9 cellular contexts compared by ENCODE assay signal in genomic region chr1:47725732-47726495, GRCh38.
DNase-seq lines count a peak whose midpoint lies in the region; ATAC-seq, FAIRE-seq and TF ChIP-seq lines count a peak whose summit lies in the region.
"Had no signal": no experiment of that assay in that cellular context is flagged by ENCODE, and none has a peak within 500 bp of the region (broad histone marks: within the 10 kb centered on the region; RNA-seq: fewer than 3 reads in every experiment).

No MANE protein-coding gene starts in this region.

- no peak for TF ChIP-seq EP300 in tibial nerve (IDR thresholded peaks at IDR 0.05)

- no peaks in the 10 kb centered on the region for H3K4me1 ChIP-seq in DOHH2 (ENCODE audit: control insufficient read depth, low read length)
- peaks cover 0 to 7% (median 4%) of the 10 kb centered on the region in 3 donors for H3K4me1 ChIP-seq in pancreas
- peaks cover 0 to 18% (median 11%) of the 10 kb centered on the region in 4 donors for H3K4me1 ChIP-seq in tibial nerve

- no peak overlapping the region for H3K4me2 ChIP-seq in DOHH2 (ENCODE audit: low read length)

- H4K20me1 ChIP-seq in DOHH2 (ENCODE audit: control insufficient read depth, insufficient read depth, low read depth, low read length): no peaks in the 10 kb centered on the region

- ATAC-seq in GM21786 (IDR thresholded peaks at IDR 0.05; ENCODE audit: unreplicated experiment): peak; percentile 93
- ATAC-seq in pancreas: peak; percentile 88 to 96 (median 94)

- H3K27me3 ChIP-seq in DOHH2 (ENCODE audit: control insufficient read depth, low read length): peaks cover 25% of the 10 kb centered on the region
- peaks cover 0 to 3% (median 0%) of the 10 kb centered on the region in 4 donors for H3K27me3 ChIP-seq in pancreas
- H3K27me3 ChIP-seq in tibial nerve: peaks cover 0 to 34% of the 10 kb centered on the region in 2 donors

- H3K9me3 ChIP-seq in DOHH2 (ENCODE audit: control insufficient read depth, insufficient read depth, low read length): no peaks in the 10 kb centered on the region
- H3K9me3 ChIP-seq in pancreas: no peaks in the 10 kb centered on the region
- H3K9me3 ChIP-seq in tibial nerve: no peaks in the 10 kb centered on the region

- no peaks in the 10 kb centered on the region for H3K79me2 ChIP-seq in DOHH2 (ENCODE audit: control insufficient read depth, low read length)

- no peaks in the 10 kb centered on the region for H3F3A ChIP-seq in DOHH2 (ENCODE audit: control insufficient read depth, insufficient read depth)

- H3K36me3 ChIP-seq in DOHH2 (ENCODE audit: control insufficient read depth, low read length): no peaks in the 10 kb centered on the region
- H3K36me3 ChIP-seq in pancreas: no peaks in the 10 kb centered on the region
- H3K36me3 ChIP-seq in tibial nerve: no peaks in the 10 kb centered on the region

- WGBS in pancreas, 2 donors: 6 to 7% methylated on average over 25 of the region's 25 CpGs
- 10 to 11% methylated on average over 25 of the region's 25 CpGs for WGBS in tibial nerve, 2 donors

- DNase-seq in Jurkat, Clone E6-1 (ENCODE audit: low read depth, low spot score): peak; percentile 47
- DNase-seq in RCC 7860 (ENCODE audit: low spot score) (peak; percentile 45), globus pallidus (ENCODE audit: low spot score) (peak; percentile 66), pancreas (peak; percentile 56 to 86 (median 77)), tibial nerve (ENCODE audit: low spot score in 2 of 2) (peak; percentile 72 to 90)
- peak in 3 of 4 experiments; percentile 19 to 46 (median 28) for DNase-seq in activated naive CD4-positive, alpha-beta T cell (lab: John Stamatoyannopoulos, UW)

- intact Hi-C loops in pancreas (cut with DNase I): loop anchor here in 1 of 3 donors (5.0 to 10.0 kb wide), 2 partner anchors 294 to 541 kb away; no protein-coding TSS in a partner anchor

- peak; percentile 83 for TF ChIP-seq CTCF in DOHH2 (IDR thresholded peaks at IDR 0.05; ENCODE audit: low read depth, low read length, poor library complexity, severe bottlenecking)
- peak; percentile 77 to 91 (median 83) for TF ChIP-seq CTCF in pancreas (IDR thresholded peaks at IDR 0.05)
- peak; percentile 81 to 91 (median 89) for TF ChIP-seq CTCF in tibial nerve (IDR thresholded peaks at IDR 0.05)

- TF ChIP-seq POLR2A in tibial nerve (IDR thresholded peaks at IDR 0.05): no peak

- FAIRE-seq in RCC 7860 (lab: Jason Lieb, UNC) (peak; percentile 57), pancreas (lab: Jason Lieb, UNC) (peak; percentile 5)

- H3K4me3 ChIP-seq in DOHH2 (ENCODE audit: low read length): no peak overlapping the region
- no peak overlapping the region for H3K4me3 ChIP-seq in Jurkat, Clone E6-1 (ENCODE audit: low read length)
- no peak overlapping the region for H3K4me3 ChIP-seq in pancreas
- H3K4me3 ChIP-seq in tibial nerve: peak overlapping the region in 1 of 4 donors; percentile 39

- H3K9me2 ChIP-seq in DOHH2 (replicated peaks; ENCODE audit: control insufficient read depth, low read length): no peaks in the 10 kb centered on the region

- no peak overlapping the region for H3K27ac ChIP-seq in DOHH2 (ENCODE audit: low read depth, low read length)
- no peak overlapping the region for H3K27ac ChIP-seq in pancreas
- H3K27ac ChIP-seq in tibial nerve: no peak overlapping the region
- H3K27ac ChIP-seq: skin epidermis had no signal

Comparison
In these comparisons a context has a peak if more than half of its experiments do, and no peak if none do; other contexts are left out.
1. DNase-seq: peak in every context shown above with its lines; median percentile 81 in tibial nerve; 77 in pancreas; 66 in globus pallidus; 47 in Jurkat, Clone E6-1; 45 in RCC 7860; 28 in activated naive CD4-positive, alpha-beta T cell.